1 cellular context compared by ENCODE assay signal in the genomic region with DNA sequence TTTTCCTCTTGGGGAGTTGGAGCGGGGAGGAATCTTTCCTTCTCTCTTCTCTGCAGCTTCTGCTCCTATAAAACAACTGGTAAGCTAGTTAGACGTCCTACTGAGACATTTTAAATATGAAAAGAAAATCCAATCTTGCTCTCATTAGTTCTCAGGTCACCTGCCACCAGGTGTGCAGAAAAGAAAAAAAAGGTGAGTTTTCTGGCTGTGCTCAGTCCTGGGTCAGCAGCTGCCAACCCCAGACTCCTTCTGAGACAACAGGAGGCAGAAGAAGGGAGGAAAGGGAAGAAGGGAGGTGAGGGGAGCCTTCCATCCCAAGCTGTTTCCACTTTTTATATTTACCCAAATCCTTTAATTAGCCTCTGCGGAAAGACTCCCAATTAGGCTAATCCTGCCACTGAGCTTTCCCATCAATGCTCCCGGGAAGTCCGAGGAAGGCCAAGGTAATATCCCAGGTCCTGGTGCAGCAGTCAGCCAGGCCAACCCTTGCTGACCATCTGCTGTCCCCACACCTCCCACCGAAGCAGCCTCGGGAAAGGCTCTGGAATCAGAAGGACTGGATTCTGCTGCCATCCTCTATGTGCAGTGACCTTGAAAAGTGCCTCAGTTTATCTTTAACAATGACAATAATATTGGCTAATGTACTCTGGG.
TF ChIP-seq lines count a peak whose summit lies in the region.

No MANE protein-coding gene starts in this region.

TF ChIP-seq in GM23338, 12 proteins besides CTCF, POLR2A, EP300 and RAD21:
- TF ChIP-seq, protein P1, sequence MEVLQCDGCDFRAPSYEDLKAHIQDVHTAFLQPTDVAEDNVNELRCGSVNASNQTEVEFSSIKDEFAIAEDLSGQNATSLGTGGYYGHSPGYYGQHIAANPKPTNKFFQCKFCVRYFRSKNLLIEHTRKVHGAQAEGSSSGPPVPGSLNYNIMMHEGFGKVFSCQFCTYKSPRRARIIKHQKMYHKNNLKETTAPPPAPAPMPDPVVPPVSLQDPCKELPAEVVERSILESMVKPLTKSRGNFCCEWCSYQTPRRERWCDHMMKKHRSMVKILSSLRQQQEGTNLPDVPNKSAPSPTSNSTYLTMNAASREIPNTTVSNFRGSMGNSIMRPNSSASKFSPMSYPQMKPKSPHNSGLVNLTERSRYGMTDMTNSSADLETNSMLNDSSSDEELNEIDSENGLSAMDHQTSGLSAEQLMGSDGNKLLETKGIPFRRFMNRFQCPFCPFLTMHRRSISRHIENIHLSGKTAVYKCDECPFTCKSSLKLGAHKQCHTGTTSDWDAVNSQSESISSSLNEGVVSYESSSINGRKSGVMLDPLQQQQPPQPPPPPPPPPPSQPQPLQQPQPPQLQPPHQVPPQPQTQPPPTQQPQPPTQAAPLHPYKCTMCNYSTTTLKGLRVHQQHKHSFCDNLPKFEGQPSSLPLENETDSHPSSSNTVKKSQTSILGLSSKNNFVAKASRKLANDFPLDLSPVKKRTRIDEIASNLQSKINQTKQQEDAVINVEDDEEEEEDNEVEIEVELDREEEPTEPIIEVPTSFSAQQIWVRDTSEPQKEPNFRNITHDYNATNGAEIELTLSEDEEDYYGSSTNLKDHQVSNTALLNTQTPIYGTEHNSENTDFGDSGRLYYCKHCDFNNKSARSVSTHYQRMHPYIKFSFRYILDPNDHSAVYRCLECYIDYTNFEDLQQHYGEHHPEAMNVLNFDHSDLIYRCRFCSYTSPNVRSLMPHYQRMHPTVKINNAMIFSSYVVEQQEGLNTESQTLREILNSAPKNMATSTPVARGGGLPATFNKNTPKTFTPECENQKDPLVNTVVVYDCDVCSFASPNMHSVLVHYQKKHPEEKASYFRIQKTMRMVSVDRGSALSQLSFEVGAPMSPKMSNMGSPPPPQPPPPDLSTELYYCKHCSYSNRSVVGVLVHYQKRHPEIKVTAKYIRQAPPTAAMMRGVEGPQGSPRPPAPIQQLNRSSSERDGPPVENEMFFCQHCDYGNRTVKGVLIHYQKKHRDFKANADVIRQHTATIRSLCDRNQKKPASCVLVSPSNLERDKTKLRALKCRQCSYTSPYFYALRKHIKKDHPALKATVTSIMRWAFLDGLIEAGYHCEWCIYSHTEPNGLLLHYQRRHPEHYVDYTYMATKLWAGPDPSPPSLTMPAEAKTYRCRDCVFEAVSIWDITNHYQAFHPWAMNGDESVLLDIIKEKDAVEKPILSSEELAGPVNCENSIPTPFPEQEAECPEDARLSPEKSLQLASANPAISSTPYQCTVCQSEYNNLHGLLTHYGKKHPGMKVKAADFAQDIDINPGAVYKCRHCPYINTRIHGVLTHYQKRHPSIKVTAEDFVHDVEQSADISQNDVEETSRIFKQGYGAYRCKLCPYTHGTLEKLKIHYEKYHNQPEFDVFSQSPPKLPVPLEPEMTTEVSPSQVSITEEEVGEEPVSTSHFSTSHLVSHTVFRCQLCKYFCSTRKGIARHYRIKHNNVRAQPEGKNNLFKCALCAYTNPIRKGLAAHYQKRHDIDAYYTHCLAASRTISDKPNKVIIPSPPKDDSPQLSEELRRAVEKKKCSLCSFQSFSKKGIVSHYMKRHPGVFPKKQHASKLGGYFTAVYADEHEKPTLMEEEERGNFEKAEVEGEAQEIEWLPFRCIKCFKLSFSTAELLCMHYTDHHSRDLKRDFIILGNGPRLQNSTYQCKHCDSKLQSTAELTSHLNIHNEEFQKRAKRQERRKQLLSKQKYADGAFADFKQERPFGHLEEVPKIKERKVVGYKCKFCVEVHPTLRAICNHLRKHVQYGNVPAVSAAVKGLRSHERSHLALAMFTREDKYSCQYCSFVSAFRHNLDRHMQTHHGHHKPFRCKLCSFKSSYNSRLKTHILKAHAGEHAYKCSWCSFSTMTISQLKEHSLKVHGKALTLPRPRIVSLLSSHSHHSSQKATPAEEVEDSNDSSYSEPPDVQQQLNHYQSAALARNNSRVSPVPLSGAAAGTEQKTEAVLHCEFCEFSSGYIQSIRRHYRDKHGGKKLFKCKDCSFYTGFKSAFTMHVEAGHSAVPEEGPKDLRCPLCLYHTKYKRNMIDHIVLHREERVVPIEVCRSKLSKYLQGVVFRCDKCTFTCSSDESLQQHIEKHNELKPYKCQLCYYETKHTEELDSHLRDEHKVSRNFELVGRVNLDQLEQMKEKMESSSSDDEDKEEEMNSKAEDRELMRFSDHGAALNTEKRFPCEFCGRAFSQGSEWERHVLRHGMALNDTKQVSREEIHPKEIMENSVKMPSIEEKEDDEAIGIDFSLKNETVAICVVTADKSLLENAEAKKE (CRISPR knock-in tag; IDR thresholded peaks at IDR 0.05), result no peak
- TF ChIP-seq JUNB (IDR thresholded peaks at IDR 0.05; ENCODE audit: unreplicated experiment) (no peak), STAT1 (IDR thresholded peaks at IDR 0.05; ENCODE audit: unreplicated experiment) (no peak), POLR2AphosphoS5 (IDR thresholded peaks at IDR 0.05; ENCODE audit: low read depth) (no peak), NANOG (IDR thresholded peaks at IDR 0.05; ENCODE audit: borderline replicate concordance) (no peak), ZNF331 (CRISPR knock-in tag; IDR thresholded peaks at IDR 0.05; ENCODE audit: low read depth) (no peak), EZH2phosphoT487 (IDR thresholded peaks at IDR 0.05; ENCODE audit: unreplicated experiment) (no peak)
